9 cellular contexts compared by ENCODE assay signal in the genomic region with DNA sequence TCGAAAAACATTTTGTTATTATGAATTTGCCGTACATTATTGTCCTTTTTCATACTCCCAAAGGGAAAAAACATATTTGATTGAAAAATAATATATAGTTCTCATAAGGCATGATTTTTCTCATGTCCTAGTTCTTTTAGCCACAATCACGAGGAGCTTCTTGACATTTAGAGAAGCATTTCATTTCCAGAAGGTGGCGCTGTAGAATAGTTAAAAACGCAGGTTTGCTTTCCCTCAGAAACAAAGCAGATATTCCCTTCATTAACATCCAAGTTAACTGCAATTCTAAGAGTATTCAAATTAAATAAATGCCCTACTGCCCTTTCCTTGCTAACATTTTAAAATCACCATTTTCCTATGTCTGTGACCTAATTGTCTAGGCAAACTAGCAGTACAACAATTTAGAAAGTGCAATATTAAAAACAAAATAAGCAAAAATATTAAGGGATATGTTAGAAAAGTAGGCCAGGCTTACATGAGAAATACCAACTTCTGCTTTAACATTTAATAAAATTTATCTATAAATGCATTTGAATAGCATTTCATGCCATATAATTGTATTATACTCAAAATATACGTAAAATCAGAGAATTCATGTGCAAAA. TPM values are rescaled to one million over a fixed set of nuclear protein-coding genes. Genes with fewer than 3 reads are reported as not detected.
DNase-seq lines count a peak whose midpoint lies in the region; ATAC-seq and TF ChIP-seq lines count a peak whose summit lies in the region.
"Had no signal": no experiment of that assay in that cellular context is flagged by ENCODE, and none has a peak within 500 bp of the region (broad histone marks: within the 10 kb centered on the region; RNA-seq: fewer than 3 reads in every experiment).

No MANE protein-coding gene starts in this region.

- DNase-seq in HAP-1 (ENCODE audit: low spot score in 2 of 2) (peak; percentile 51 to 63), NCI-H460 (ENCODE audit: extremely low read depth, low read depth) (peak; percentile 61), left lobe of liver (ENCODE audit: low spot score) (no peak)
- DNase-seq in stimulated activated naive B cell treated with anti-CD40 and anti-IgM and Interleukin-4, amounts not matched to agents 10 μg/mL and 1 μg/mL and 100 μg/mL, for 72 hours: no peak
- DNase-seq in stimulated activated CD4-positive, alpha-beta T cell treated with anti-CD3 and anti-CD28 coated beads, Interleukin-4, amount 100 ng/mL, for 24 hours: no peak

- H3K36me3 Mint-ChIP-seq in brain: no peaks in the 10 kb centered on the region
- H3K36me3 Mint-ChIP-seq in stimulated activated naive B cell treated with anti-CD40 and anti-IgM and Interleukin-4, amounts not matched to agents 10 μg/mL and 1 μg/mL and 100 μg/mL, for 72 hours: no peaks in the 10 kb centered on the region

- peak; percentile 83 for ATAC-seq in left lobe of liver
- no peak for ATAC-seq in GM19328 (IDR thresholded peaks at IDR 0.05; ENCODE audit: unreplicated experiment)
- ATAC-seq in stimulated activated naive B cell treated with anti-CD40 and anti-IgM and Interleukin-4, amounts not matched to agents 10 μg/mL and 1 μg/mL and 100 μg/mL, for 72 hours (replicated peaks): no peak

- no peaks in the 10 kb centered on the region for H3K36me3 ChIP-seq in HAP-1 (replicated peaks)

- no peak overlapping the region for H3K27ac ChIP-seq in C4-2B

- TF ChIP-seq CTCF in C4-2B (conservative IDR thresholded peaks at IDR 0.05) (peak; percentile 83), brain (conservative IDR thresholded peaks at IDR 0.05) (peak; percentile 84 to 86)

- in situ Hi-C loops in HAP-1 (cut with MboI; ENCODE audit: low sequenced_read_pairs): no loop called here

- H3K9me3 Mint-ChIP-seq in brain: peaks cover 0 to 2% (median 0%) of the 10 kb centered on the region in 5 experiments
- H3K9me3 Mint-ChIP-seq in stimulated activated naive B cell treated with anti-CD40 and anti-IgM and Interleukin-4, amounts not matched to agents 10 μg/mL and 1 μg/mL and 100 μg/mL, for 72 hours: no peaks in the 10 kb centered on the region

- H3K4me1 ChIP-seq in HAP-1: peaks cover 8% of the 10 kb centered on the region

- no peaks in the 10 kb centered on the region for H3K27me3 Mint-ChIP-seq in brain
- no peaks in the 10 kb centered on the region for H3K27me3 Mint-ChIP-seq in stimulated activated naive B cell treated with anti-CD40 and anti-IgM and Interleukin-4, amounts not matched to agents 10 μg/mL and 1 μg/mL and 100 μg/mL, for 72 hours

- no peak overlapping the region for H3K4me3 Mint-ChIP-seq in brain
- no peak overlapping the region for H3K4me3 Mint-ChIP-seq in stimulated activated naive B cell treated with anti-CD40 and anti-IgM and Interleukin-4, amounts not matched to agents 10 μg/mL and 1 μg/mL and 100 μg/mL, for 72 hours

- H3K9me3 ChIP-seq in HAP-1: no peaks in the 10 kb centered on the region

- no peak overlapping the region for H3K4me3 ChIP-seq in HAP-1

- no peaks in the 10 kb centered on the region for H3K27me3 ChIP-seq in HAP-1 (ENCODE audit: low read depth)

- H3K4me1 Mint-ChIP-seq in brain: peaks cover 17% of the 10 kb centered on the region
- no peaks in the 10 kb centered on the region for H3K4me1 Mint-ChIP-seq in stimulated activated naive B cell treated with anti-CD40 and anti-IgM and Interleukin-4, amounts not matched to agents 10 μg/mL and 1 μg/mL and 100 μg/mL, for 72 hours

- H3K27ac Mint-ChIP-seq in brain: peak overlapping the region in 2 of 5 experiments; percentile 32 to 82
- no peak overlapping the region for H3K27ac Mint-ChIP-seq in stimulated activated naive B cell treated with anti-CD40 and anti-IgM and Interleukin-4, amounts not matched to agents 10 μg/mL and 1 μg/mL and 100 μg/mL, for 72 hours

RNA-seq across cellular contexts. Expression of a gene that starts 10.9 kb away (rescaled TPM):
- total RNA-seq in NCI-H460 (2014; rRNA removed; shearing (Covaris generic)): 0.10 TPM in 1 of 2 replicates, not detected in the other
- polyA plus RNA-seq in NCI-H460 (2014; cell fraction: nucleus; rRNA removed): 0.10 TPM in 1 of 2 replicates, not detected in the other
- polyA plus RNA-seq in brain (ENCODE audit: insufficient read depth, low read depth, low replicate concordance): not detected
- total RNA-seq in left lobe of liver: 17.3 TPM
- total RNA-seq: mononuclear cell had no signal

Comparison
In these comparisons a context has a peak if more than half of its experiments do, and no peak if none do; other contexts are left out.
1. DNase-seq: peak in HAP-1 (2 of 2) and NCI-H460 (single experiment); none in left lobe of liver (single experiment), stimulated activated naive B cell treated with anti-CD40 and anti-IgM and Interleukin-4, amounts not matched to agents 10 μg/mL and 1 μg/mL and 100 μg/mL, for 72 hours (single experiment) and stimulated activated CD4-positive, alpha-beta T cell treated with anti-CD3 and anti-CD28 coated beads, Interleukin-4, amount 100 ng/mL, for 24 hours (single experiment).
2. RNA of a gene that starts 10.9 kb away (total RNA-seq): 17.3 TPM in left lobe of liver (single experiment); 0.10 TPM in NCI-H460; every median in the first group is over 10 times any median in the second.